2 cellular contexts compared by ENCODE assay signal in the genomic region with DNA sequence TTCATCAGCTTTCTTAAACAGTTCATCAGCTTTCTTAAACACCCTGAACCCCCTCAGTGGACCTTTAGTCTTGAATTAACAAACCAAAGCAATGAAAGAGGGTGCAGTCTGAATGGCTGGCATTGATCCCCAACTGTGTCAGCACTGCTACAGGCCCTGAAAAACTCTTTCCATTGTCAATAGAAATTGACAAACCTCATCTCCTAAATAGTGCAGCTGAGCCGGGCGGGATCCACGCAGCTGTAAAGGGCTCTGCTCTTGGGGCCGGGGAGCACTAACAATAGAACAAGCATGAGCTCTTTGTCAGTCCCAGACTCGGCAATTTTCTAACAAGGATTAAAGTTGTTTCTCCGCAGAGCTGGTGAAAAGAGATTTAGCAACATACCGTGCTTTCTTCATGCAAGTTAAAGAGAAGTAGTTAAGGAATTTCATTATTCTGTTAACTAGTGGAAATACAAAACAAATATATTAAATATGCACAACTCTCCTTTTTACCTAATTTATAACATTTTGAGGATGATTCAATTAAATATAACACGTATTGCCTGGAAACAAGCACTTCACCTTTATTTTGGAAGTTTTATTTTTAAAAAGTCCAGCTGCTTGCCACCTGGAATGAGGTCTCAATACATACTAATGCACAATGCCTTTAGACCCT.
TF ChIP-seq lines count a peak whose summit lies in the region.

No MANE protein-coding gene starts in this region.

TF ChIP-seq in H1, 55 proteins besides CTCF, POLR2A, EP300 and RAD21 (continued from another document and continues in another):
- peak; percentile 37 for TF ChIP-seq CTBP2 (IDR thresholded peaks at IDR 0.05; ENCODE audit: borderline replicate concordance, insufficient read depth, insufficient read length, low read length)
- TF ChIP-seq CREB1 (IDR thresholded peaks at IDR 0.05): no peak
- peak; percentile 95 to 98; a peak in 3 of 4 replicates for TF ChIP-seq HDAC2 (IDR thresholded peaks at IDR 0.05; ENCODE audit: borderline replicate concordance in 1 of 2, low read depth in 2 of 2, low read length in 2 of 2)
- TF ChIP-seq SP4 (IDR thresholded peaks at IDR 0.05; ENCODE audit: low read length): 0 out of 2 replicates have a peak, but pooled peaks have one; percentile 25
- TF ChIP-seq, protein P1, sequence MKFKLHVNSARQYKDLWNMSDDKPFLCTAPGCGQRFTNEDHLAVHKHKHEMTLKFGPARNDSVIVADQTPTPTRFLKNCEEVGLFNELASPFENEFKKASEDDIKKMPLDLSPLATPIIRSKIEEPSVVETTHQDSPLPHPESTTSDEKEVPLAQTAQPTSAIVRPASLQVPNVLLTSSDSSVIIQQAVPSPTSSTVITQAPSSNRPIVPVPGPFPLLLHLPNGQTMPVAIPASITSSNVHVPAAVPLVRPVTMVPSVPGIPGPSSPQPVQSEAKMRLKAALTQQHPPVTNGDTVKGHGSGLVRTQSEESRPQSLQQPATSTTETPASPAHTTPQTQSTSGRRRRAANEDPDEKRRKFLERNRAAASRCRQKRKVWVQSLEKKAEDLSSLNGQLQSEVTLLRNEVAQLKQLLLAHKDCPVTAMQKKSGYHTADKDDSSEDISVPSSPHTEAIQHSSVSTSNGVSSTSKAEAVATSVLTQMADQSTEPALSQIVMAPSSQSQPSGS (IDR thresholded peaks at IDR 0.05; ENCODE audit: low read length): peak; percentile 60; the same call in 1 of the 2 replicates
- no peak for TF ChIP-seq MAFK (IDR thresholded peaks at IDR 0.05; ENCODE audit: low read depth, low read length)
- TF ChIP-seq TCF12 (IDR thresholded peaks at IDR 0.05; ENCODE audit: low read depth, low read length): 0 out of 2 replicates have a peak, but pooled peaks have one; percentile 81
- TF ChIP-seq RXRA (IDR thresholded peaks at IDR 0.05; ENCODE audit: insufficient read depth, low read depth, low read length): no peak
- peak; percentile 60 to 63; a peak in 1 of 4 replicates for TF ChIP-seq SIN3A (conservative IDR thresholded peaks at IDR 0.05 in 1 of 2, IDR thresholded peaks at IDR 0.05 in 1 of 2; ENCODE audit: low read depth in 1 of 2, low read length in 2 of 2)
- TF ChIP-seq NANOG (IDR thresholded peaks at IDR 0.05; ENCODE audit: insufficient read depth, low read depth, low read length, poor library complexity, severe bottlenecking): peak; percentile 74
- TF ChIP-seq TAF7 (optimal IDR thresholded peaks at IDR 0.05; ENCODE audit: borderline replicate concordance, low read depth, low read length): peak; percentile 30

TF ChIP-seq in HEK293T, 16 proteins besides CTCF, POLR2A, EP300 and RAD21 (continued from another document):
- TF ChIP-seq HDGF (IDR thresholded peaks at IDR 0.05; ENCODE audit: borderline replicate concordance): no peak
